1 cellular context compared by ENCODE assay signal in the genomic region with DNA sequence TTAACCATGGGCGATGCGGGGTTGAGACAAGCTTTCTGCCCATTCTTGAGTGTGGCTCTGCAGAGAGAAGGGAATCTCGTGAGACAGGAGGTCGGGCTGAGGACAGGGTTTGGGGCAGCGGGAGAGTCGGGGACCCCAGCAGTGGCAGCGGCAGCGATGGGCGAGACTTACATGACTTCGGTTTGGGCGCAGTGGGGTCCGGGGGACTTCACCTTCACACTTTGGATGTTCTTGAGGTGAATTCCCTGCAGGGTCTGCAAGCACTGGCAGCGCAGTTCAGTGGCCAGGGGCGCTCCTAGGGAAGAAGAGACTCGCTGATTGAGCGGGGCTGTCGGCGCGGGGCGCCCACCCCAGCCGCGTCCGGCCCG.
TF ChIP-seq lines count a peak whose summit lies in the region.

No MANE protein-coding gene starts in this region.

TF ChIP-seq in SK-N-SH treated with all-trans-retinoic acid at 6 μM for 48 hours, 23 proteins besides CTCF, POLR2A, EP300 and RAD21 (continued from another document):
- TF ChIP-seq PATZ1 (CRISPR knock-in tag; IDR thresholded peaks at IDR 0.05; ENCODE audit: borderline replicate concordance) (no peak), ZFP3 (CRISPR knock-in tag; IDR thresholded peaks at IDR 0.05) (no peak), CSRNP3 (CRISPR knock-in tag; IDR thresholded peaks at IDR 0.05) (no peak)
